In the genomic region with DNA sequence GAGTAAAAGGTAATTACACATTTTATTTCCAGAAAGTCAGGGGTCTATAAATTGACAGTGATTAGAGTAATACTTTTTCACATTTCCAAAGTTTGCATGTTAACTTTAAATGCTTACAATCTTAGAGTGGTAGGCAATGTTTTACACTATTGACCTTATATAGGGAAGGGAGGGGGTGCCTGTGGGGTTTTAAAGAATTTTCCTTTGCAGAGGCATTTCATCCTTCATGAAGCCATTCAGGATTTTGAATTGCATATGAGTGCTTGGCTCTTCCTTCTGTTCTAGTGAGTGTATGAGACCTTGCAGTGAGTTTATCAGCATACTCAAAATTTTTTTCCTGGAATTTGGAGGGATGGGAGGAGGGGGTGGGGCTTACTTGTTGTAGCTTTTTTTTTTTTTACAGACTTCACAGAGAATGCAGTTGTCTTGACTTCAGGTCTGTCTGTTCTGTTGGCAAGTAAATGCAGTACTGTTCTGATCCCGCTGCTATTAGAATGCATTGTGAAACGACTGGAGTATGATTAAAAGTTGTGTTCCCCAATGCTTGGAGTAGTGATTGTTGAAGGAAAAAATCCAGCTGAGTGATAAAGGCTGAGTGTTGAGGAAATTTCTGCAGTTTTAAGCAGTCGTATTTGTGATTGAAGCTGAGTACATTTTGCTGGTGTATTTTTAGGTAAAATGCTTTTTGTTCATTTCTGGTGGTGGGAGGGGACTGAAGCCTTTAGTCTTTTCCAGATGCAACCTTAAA, we compare ENCODE assay signal across 8 cellular contexts. TPM values are rescaled to one million over a fixed set of nuclear protein-coding genes. Genes with fewer than 3 reads are reported as not detected.
DNase-seq lines count a peak whose midpoint lies in the region; ATAC-seq and TF ChIP-seq lines count a peak whose summit lies in the region.

No MANE protein-coding gene starts in this region.

- H3K9me3 ChIP-seq in A673 (ENCODE audit: low read depth, low read length, poor library complexity, severe bottlenecking) (no peaks in the 10 kb centered on the region), HEK293 (ENCODE audit: control insufficient read depth, insufficient read depth, low read depth, low read length) (no peaks in the 10 kb centered on the region), adipocyte (ENCODE audit: control insufficient read depth, low read length) (peaks cover 11% of the 10 kb centered on the region), upper lobe of left lung (no peaks in the 10 kb centered on the region)

- ATAC-seq in upper lobe of left lung (ENCODE audit: low FRiP score in 2 of 2) (no peak), HG02938 (IDR thresholded peaks at IDR 0.05; ENCODE audit: unreplicated experiment) (no peak), HG03442 (IDR thresholded peaks at IDR 0.05; ENCODE audit: unreplicated experiment) (no peak)

- CTCF ChIA-PET in A673 (lab: Charles Lee) (interaction anchor here (0.5 to 0.7 kb wide), 2 partner anchors 189 to 253 kb away, joined by 3 to 4 read pairs; no protein-coding TSS in a partner anchor), HEK293 (lab: Yijun Ruan, JAX) (interaction anchor here (0.5 to 7.3 kb wide), 7 partner anchors 10 to 301 kb away, joined by 3 to 69 read pairs (median 4); no protein-coding TSS in a partner anchor)

- DNase-seq in A673 (ENCODE audit: low spot score) (no peak), adipocyte (ENCODE audit: low read depth) (peak; percentile 67), upper lobe of left lung (no peak), NCI-H345 treated with DMSO at 0.1 percent for 48 hours (lab: John Stamatoyannopoulos, UW; ENCODE audit: unreplicated experiment) (no peak)

- no peak for TF ChIP-seq CTCF in A673 (conservative IDR thresholded peaks at IDR 0.05; ENCODE audit: low read depth, low read length)
- no peak for TF ChIP-seq CTCF in HEK293 (tag by site-specific recombination; IDR thresholded peaks at IDR 0.05)
- no peak for TF ChIP-seq CTCF in upper lobe of left lung (IDR thresholded peaks at IDR 0.05)

- H3K27me3 ChIP-seq in A673 (replicated peaks; ENCODE audit: insufficient read depth, low read depth, low read length, poor library complexity) (no peaks in the 10 kb centered on the region), adipocyte (replicated peaks; ENCODE audit: control insufficient read depth, insufficient read depth, low read length) (no peaks in the 10 kb centered on the region), layer of hippocampus (ENCODE audit: control insufficient read depth, insufficient read depth, low read length) (no peaks in the 10 kb centered on the region), upper lobe of left lung (no peaks in the 10 kb centered on the region)

- H3K4me3 ChIP-seq in A673 (ENCODE audit: low read depth, low read length, poor library complexity, severe bottlenecking) (peak overlapping the region; percentile 85), HEK293 (ENCODE audit: low read depth, low read length) (peak overlapping the region; percentile 98), adipocyte (ENCODE audit: low read length) (peak overlapping the region; percentile 90), upper lobe of left lung (peak overlapping the region; percentile 65 to 75 (median 70))

- POLR2A ChIA-PET in A673 (lab: Charles Lee; ENCODE audit: low non-redundant PET) (interaction anchor here (0.6 to 4.1 kb wide), 13 partner anchors 12 to 732 kb away, joined by 3 to 17 read pairs (median 5); a partner anchor contains a TSS), HEK293 (lab: Yijun Ruan, JAX) (interaction anchor here (0.6 to 28.2 kb wide), 8 partner anchors 16 to 123 kb away, joined by 3 to 1129 read pairs (median 22); a partner anchor contains a TSS)

- H3K9ac ChIP-seq in adipocyte (ENCODE audit: low read length) = peak overlapping the region; percentile 98

- no peak for TF ChIP-seq EP300 in upper lobe of left lung (IDR thresholded peaks at IDR 0.05)

- H3K27ac ChIP-seq in A673 (ENCODE audit: low read depth, low read length, poor library complexity, severe bottlenecking) (peak overlapping the region; percentile 72), HEK293 (ENCODE audit: extremely low read depth, low read depth, low read length) (0 out of 2 replicates have a peak overlapping the region, but pooled peaks have one; percentile 12), layer of hippocampus (ENCODE audit: low read depth, low read length) (peak overlapping the region; percentile 84), upper lobe of left lung (peak overlapping the region; percentile 98 to 99 (median 98))

- peaks cover 33% of the 10 kb centered on the region for H3K4me1 ChIP-seq in A673 (ENCODE audit: insufficient read depth, low read length, poor library complexity, severe bottlenecking)
- H3K4me1 ChIP-seq in HEK293 (ENCODE audit: control insufficient read depth, insufficient read depth, low read length) = no peaks in the 10 kb centered on the region
- H3K4me1 ChIP-seq in adipocyte (ENCODE audit: control insufficient read depth, insufficient read depth, low read length) = no peaks in the 10 kb centered on the region
- peaks cover 14 to 46% (median 34%) of the 10 kb centered on the region in 4 donors for H3K4me1 ChIP-seq in upper lobe of left lung

- H3K36me3 ChIP-seq in A673 (ENCODE audit: insufficient read depth, low read length, poor library complexity, severe bottlenecking) (peaks cover 80% of the 10 kb centered on the region), HEK293 (ENCODE audit: control insufficient read depth in 2 of 2, insufficient read depth in 1 of 2, low read length in 2 of 2) (peaks cover 0 to 70% of the 10 kb centered on the region in 2 experiments; a peak in 2 of 3 replicates), adipocyte (ENCODE audit: control insufficient read depth, insufficient read depth, low read length, severe bottlenecking) (peaks cover 67% of the 10 kb centered on the region), upper lobe of left lung (peaks cover 37 to 69% (median 39%) of the 10 kb centered on the region in 4 donors)

- WGBS in upper lobe of left lung, 2 donors = 0 to 1% methylated on average over 3 of the region's 3 CpGs

- intact Hi-C loops in A673 (cut with micrococcal nuclease; ENCODE audit: unreplicated experiment) = loop anchor here (2.0 kb wide), 1 partner anchor 85 kb away; no protein-coding TSS in a partner anchor

- no TSS peak for BruUV-seq in A673 (replicated peaks; lab: Mats Ljungman, UMichigan)

- TF ChIP-seq POLR2A in upper lobe of left lung (IDR thresholded peaks at IDR 0.05) = peak in 3 of 4 donors; percentile 36 to 53 (median 43)

TF ChIP-seq in HEK293, 187 proteins besides CTCF, POLR2A, EP300 and RAD21:
- 0 out of 2 replicates have a peak, but pooled peaks have one; percentile 9 for TF ChIP-seq ZXDB (tag by site-specific recombination; IDR thresholded peaks at IDR 0.05)
- TF ChIP-seq ZNF560 (tag by site-specific recombination; IDR thresholded peaks at IDR 0.05; ENCODE audit: borderline replicate concordance) = no peak
- TF ChIP-seq, protein P1, sequence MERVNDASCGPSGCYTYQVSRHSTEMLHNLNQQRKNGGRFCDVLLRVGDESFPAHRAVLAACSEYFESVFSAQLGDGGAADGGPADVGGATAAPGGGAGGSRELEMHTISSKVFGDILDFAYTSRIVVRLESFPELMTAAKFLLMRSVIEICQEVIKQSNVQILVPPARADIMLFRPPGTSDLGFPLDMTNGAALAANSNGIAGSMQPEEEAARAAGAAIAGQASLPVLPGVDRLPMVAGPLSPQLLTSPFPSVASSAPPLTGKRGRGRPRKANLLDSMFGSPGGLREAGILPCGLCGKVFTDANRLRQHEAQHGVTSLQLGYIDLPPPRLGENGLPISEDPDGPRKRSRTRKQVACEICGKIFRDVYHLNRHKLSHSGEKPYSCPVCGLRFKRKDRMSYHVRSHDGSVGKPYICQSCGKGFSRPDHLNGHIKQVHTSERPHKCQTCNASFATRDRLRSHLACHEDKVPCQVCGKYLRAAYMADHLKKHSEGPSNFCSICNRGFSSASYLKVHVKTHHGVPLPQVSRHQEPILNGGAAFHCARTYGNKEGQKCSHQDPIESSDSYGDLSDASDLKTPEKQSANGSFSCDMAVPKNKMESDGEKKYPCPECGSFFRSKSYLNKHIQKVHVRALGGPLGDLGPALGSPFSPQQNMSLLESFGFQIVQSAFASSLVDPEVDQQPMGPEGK (tag by site-specific recombination; IDR thresholded peaks at IDR 0.05) = peak; percentile 33; the same call in 1 of the 2 replicates
- TF ChIP-seq, protein P2, sequence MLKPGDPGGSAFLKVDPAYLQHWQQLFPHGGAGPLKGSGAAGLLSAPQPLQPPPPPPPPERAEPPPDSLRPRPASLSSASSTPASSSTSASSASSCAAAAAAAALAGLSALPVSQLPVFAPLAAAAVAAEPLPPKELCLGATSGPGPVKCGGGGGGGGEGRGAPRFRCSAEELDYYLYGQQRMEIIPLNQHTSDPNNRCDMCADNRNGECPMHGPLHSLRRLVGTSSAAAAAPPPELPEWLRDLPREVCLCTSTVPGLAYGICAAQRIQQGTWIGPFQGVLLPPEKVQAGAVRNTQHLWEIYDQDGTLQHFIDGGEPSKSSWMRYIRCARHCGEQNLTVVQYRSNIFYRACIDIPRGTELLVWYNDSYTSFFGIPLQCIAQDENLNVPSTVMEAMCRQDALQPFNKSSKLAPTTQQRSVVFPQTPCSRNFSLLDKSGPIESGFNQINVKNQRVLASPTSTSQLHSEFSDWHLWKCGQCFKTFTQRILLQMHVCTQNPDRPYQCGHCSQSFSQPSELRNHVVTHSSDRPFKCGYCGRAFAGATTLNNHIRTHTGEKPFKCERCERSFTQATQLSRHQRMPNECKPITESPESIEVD (tag by site-specific recombination; IDR thresholded peaks at IDR 0.05) = peak; percentile 42
- TF ChIP-seq PRDM1 (tag by site-specific recombination; IDR thresholded peaks at IDR 0.05) = no peak

RNA-seq across cellular contexts. Expression of a gene that starts 5.3 kb away (rescaled TPM):
- 4,586 and 4,701 TPM in 2 replicates for total RNA-seq in A673 (2021)
- total RNA-seq in upper lobe of left lung = over 10,000 TPM in 5 of 6 donors, 1,000 to 10,000 TPM in 1; 9,697 to 52,390 (median 19,698) TPM

RNA-seq across cellular contexts. Expression of a gene that starts 20.8 kb away (rescaled TPM):
- total RNA-seq in A673 (2021) (90.6 and 95.7 TPM in 2 replicates), upper lobe of left lung (100 to 1,000 TPM in 1 of 6 donors, 10 to 100 TPM in 5; 64.0 to 120 (median 88.8) TPM)

RNA-seq across cellular contexts. Expression of a gene that starts 54.1 kb away (rescaled TPM):
- total RNA-seq in A673 (2021) (92.1 and 123 TPM in 2 replicates), upper lobe of left lung (100 to 1,000 TPM in 5 of 6 donors, 10 to 100 TPM in 1; 99.9 to 479 (median 131) TPM)

Comparison
In these comparisons a context has a peak if more than half of its experiments do, and no peak if none do; other contexts are left out.
1. H3K27ac ChIP-seq: peak in every context shown above with its lines; median percentile 98 in upper lobe of left lung; 84 in layer of hippocampus; 72 in A673; 12 in HEK293.